Comparison of ENCODE assay signal across 20 cellular contexts in the genomic region with DNA sequence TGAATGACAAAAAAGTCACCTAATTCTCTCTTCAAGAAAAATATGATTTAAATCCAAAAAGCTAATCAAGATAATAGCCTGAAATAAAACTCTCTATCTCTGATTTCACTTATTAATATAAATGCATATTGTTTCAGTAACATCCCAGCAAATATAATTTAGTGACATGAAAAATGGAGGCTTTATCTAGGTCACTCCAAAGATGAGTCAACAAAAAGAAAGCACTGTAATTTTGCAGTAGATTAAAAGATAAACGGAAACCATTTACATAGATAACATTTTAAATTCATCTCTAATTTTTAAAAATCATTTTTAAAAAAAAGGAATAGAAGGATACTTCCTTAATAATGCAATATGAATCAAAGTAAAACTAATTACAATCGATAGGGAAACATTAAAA.
A peak's percentile ranks its signal among the peaks of the same experiment; 100 is the strongest.
DNase-seq lines count a peak whose midpoint lies in the region; ATAC-seq, FAIRE-seq and TF ChIP-seq lines count a peak whose summit lies in the region.
"Had no signal": no experiment of that assay in that cellular context is flagged by ENCODE, and none has a peak within 500 bp of the region (broad histone marks: within the 10 kb centered on the region; RNA-seq: fewer than 3 reads in every experiment).

No MANE protein-coding gene starts in this region.

- H3K27ac Mint-ChIP-seq in natural killer cell: peak overlapping the region; percentile 27 to 41
- no peak overlapping the region for H3K27ac Mint-ChIP-seq in H9
- no peak overlapping the region for H3K27ac Mint-ChIP-seq in activated CD4-positive, alpha-beta T cell treated with anti-CD3 and anti-CD28 coated beads, Interleukin-2, amount 10 ng/mL, durations not matched to agents 24 days and 14 days

- H3K9ac ChIP-seq in SK-N-SH (no peak overlapping the region), K562 (ENCODE audit: insufficient read depth in 1 of 2, low read depth in 2 of 2, low read length in 2 of 2) (no peak overlapping the region), H9 (ENCODE audit: extremely low read depth, insufficient read length, low read length) (no peak overlapping the region)
- H3K9ac ChIP-seq: BLaER1, GM23248 had no signal

- H3K9me3 Mint-ChIP-seq in natural killer cell: no peaks in the 10 kb centered on the region
- H3K9me3 Mint-ChIP-seq in H9: peaks cover 7 to 12% of the 10 kb centered on the region in 2 experiments
- peaks cover 12% of the 10 kb centered on the region for H3K9me3 Mint-ChIP-seq in activated CD4-positive, alpha-beta T cell treated with anti-CD3 and anti-CD28 coated beads, Interleukin-2, amount 10 ng/mL, durations not matched to agents 24 days and 14 days
- H3K9me3 Mint-ChIP-seq: IgD-negative memory B cell had no signal

- H3K79me2 ChIP-seq in SK-N-SH (ENCODE audit: insufficient read depth) (no peaks in the 10 kb centered on the region), K562 (ENCODE audit: control insufficient read depth, insufficient read depth, low read length) (no peaks in the 10 kb centered on the region), H9 (ENCODE audit: insufficient read depth, low read length) (no peaks in the 10 kb centered on the region)

- no peak overlapping the region for H4K91ac ChIP-seq in H9 (ENCODE audit: insufficient read length, low read depth, low read length)

- H3K27me3 ChIP-seq in SK-N-SH (ENCODE audit: insufficient read depth): no peaks in the 10 kb centered on the region
- H3K27me3 ChIP-seq in K562 (ENCODE audit: control insufficient read depth in 2 of 2, insufficient read depth in 2 of 2, low read length in 2 of 2): no peaks in the 10 kb centered on the region
- H3K27me3 ChIP-seq in H9 (ENCODE audit: insufficient read depth, low read length): no peaks in the 10 kb centered on the region
- H3K27me3 ChIP-seq: BLaER1 had no signal

- H3K23ac ChIP-seq in H9 (ENCODE audit: insufficient read length, low read depth, low read length): no peak overlapping the region

- TF ChIP-seq POLR2A in K562 (conservative IDR thresholded peaks at IDR 0.05): no peak

- DNase-seq in SK-N-SH: no peak
- no peak for DNase-seq in K562 (ENCODE audit: extremely low read depth in 1 of 4, low spot score in 3 of 4)
- DNase-seq in natural killer cell: no peak
- DNase-seq in H9: no peak
- no peak for DNase-seq in activated CD4-positive, alpha-beta T cell treated with anti-CD3 and anti-CD28 coated beads, Interleukin-2, amount 10 ng/mL, durations not matched to agents 24 days and 14 days
- DNase-seq: CD4-positive, alpha-beta memory T cell; DMS153; DMS79; GDM1; GM23248; HCEC 1CT; KG1 had no signal

- H3K56ac ChIP-seq in H9 (ENCODE audit: insufficient read length, low read depth, low read length): no peak overlapping the region

- in situ Hi-C loops in K562 (cut with MboI): no loop called here

- no peaks in the 10 kb centered on the region for H3K79me1 ChIP-seq in H9 (ENCODE audit: insufficient read depth, low read depth, low read length, poor library complexity, severe bottlenecking)

- H3K4me3 ChIP-seq in SK-N-SH (ENCODE audit: low read depth in 2 of 2, low read length in 1 of 2): no peak overlapping the region
- no peak overlapping the region for H3K4me3 ChIP-seq in K562
- H3K4me3 ChIP-seq: A549, BLaER1, GM23248 had no signal

- H3K9me3 ChIP-seq in SK-N-SH: no peaks in the 10 kb centered on the region
- no peaks in the 10 kb centered on the region for H3K9me3 ChIP-seq in K562 (replicated peaks; ENCODE audit: control insufficient read depth, insufficient read depth, low read depth, low read length)
- no peaks in the 10 kb centered on the region for H3K9me3 ChIP-seq in H9 (ENCODE audit: control insufficient read depth, low read depth, low read length)

- H3F3A ChIP-seq in SK-N-SH (replicated peaks; ENCODE audit: insufficient read depth): no peaks in the 10 kb centered on the region

- no peak overlapping the region for H3K4me3 Mint-ChIP-seq in natural killer cell
- H3K4me3 Mint-ChIP-seq in H9: no peak overlapping the region
- no peak overlapping the region for H3K4me3 Mint-ChIP-seq in activated CD4-positive, alpha-beta T cell treated with anti-CD3 and anti-CD28 coated beads, Interleukin-2, amount 10 ng/mL, durations not matched to agents 24 days and 14 days
- H3K4me3 Mint-ChIP-seq: CD14-positive monocyte; CD4-positive, alpha-beta memory T cell; IgD-negative memory B cell had no signal

- no peak overlapping the region for H3K14ac ChIP-seq in H9 (ENCODE audit: insufficient read depth, low read length)

- no peak overlapping the region for H4K8ac ChIP-seq in H9 (replicated peaks; ENCODE audit: insufficient read length, low read depth, low read length)

- H3K18ac ChIP-seq in H9 (ENCODE audit: insufficient read length, low read depth, low read length): no peak overlapping the region

- H3K27ac ChIP-seq in SK-N-SH (ENCODE audit: low read depth in 2 of 2, low read length in 1 of 2) (no peak overlapping the region), K562 (ENCODE audit: extremely low read depth, low read depth, low read length) (no peak overlapping the region), H9 (ENCODE audit: insufficient read length, low read depth, low read length) (no peak overlapping the region)
- H3K27ac ChIP-seq: 22Rv1, A549, BLaER1, GM23248 had no signal

- H3K4ac ChIP-seq in H9 (ENCODE audit: low read depth, low read length): no peak overlapping the region

- no TSS peak for BruUV-seq in K562 (replicated peaks; lab: Mats Ljungman, UMichigan)

- no peaks in the 10 kb centered on the region for H3K36me3 ChIP-seq in SK-N-SH (replicated peaks in 1 of 2; ENCODE audit: control insufficient read depth in 1 of 2, insufficient read depth in 2 of 2, low read length in 1 of 2)
- no peaks in the 10 kb centered on the region for H3K36me3 ChIP-seq in K562 (ENCODE audit: control insufficient read depth, insufficient read depth, low read length)

- peaks cover 32% of the 10 kb centered on the region for H3K36me3 Mint-ChIP-seq in natural killer cell
- H3K36me3 Mint-ChIP-seq in H9 (ENCODE audit: insufficient read depth in 1 of 3, low read depth in 3 of 3): peaks cover 6 to 13% (median 6%) of the 10 kb centered on the region in 3 experiments; a peak in 6 of 7 replicates
- peaks cover 74% of the 10 kb centered on the region for H3K36me3 Mint-ChIP-seq in activated CD4-positive, alpha-beta T cell treated with anti-CD3 and anti-CD28 coated beads, Interleukin-2, amount 10 ng/mL, durations not matched to agents 24 days and 14 days (ENCODE audit: low read depth)

- no peak overlapping the region for H4K5ac ChIP-seq in H9 (ENCODE audit: insufficient read length, low read depth, low read length)

- no peaks in the 10 kb centered on the region for H4K20me1 ChIP-seq in SK-N-SH (ENCODE audit: insufficient read depth)
- H4K20me1 ChIP-seq in K562 (replicated peaks; ENCODE audit: control insufficient read depth, insufficient read depth, low read length): no peaks in the 10 kb centered on the region
- H4K20me1 ChIP-seq in H9 (ENCODE audit: control insufficient read depth, insufficient read depth, insufficient read length): no peaks in the 10 kb centered on the region

- no peaks in the 10 kb centered on the region for H3K23me2 ChIP-seq in H9 (ENCODE audit: insufficient read length, low read depth, low read length, poor library complexity, severe bottlenecking)

- no peak overlapping the region for H3K4me2 ChIP-seq in SK-N-SH
- no peak overlapping the region for H3K4me2 ChIP-seq in K562 (ENCODE audit: insufficient read depth, low read length)
- H3K4me2 ChIP-seq in H9 (ENCODE audit: insufficient read depth, insufficient read length, low read length): no peak overlapping the region
- H3K4me2 ChIP-seq: A549, BLaER1 had no signal

- no peak for TF ChIP-seq RAD21 in SK-N-SH (IDR thresholded peaks at IDR 0.05; ENCODE audit: low read length)
- TF ChIP-seq RAD21 in K562 (CRISPR knock-in tag; conservative IDR thresholded peaks at IDR 0.05 in 1 of 2, IDR thresholded peaks at IDR 0.05 in 1 of 2): no peak

- intact Hi-C loops in K562 (cut with micrococcal nuclease): no loop called here
- intact Hi-C loops in natural killer cell (cut with micrococcal nuclease): no loop called here
- intact Hi-C loops in activated CD4-positive, alpha-beta T cell treated with anti-CD3 and anti-CD28 coated beads, Interleukin-2, amount 10 ng/mL, durations not matched to agents 24 days and 14 days (cut with micrococcal nuclease): no loop called here

- no peak overlapping the region for H2AFZ ChIP-seq in SK-N-SH (ENCODE audit: low read depth)
- no peak overlapping the region for H2AFZ ChIP-seq in K562 (ENCODE audit: low read depth, low read length)
- no peak overlapping the region for H2AFZ ChIP-seq in H9 (ENCODE audit: low read length)
- H2AFZ ChIP-seq: GM23248 had no signal

- no peak overlapping the region for H3T11ph ChIP-seq in H9 (ENCODE audit: low read length)

- POLR2A ChIA-PET in SK-N-SH (lab: Yijun Ruan, JAX): no interaction called here
- POLR2A ChIA-PET in K562 (lab: Yijun Ruan, JAX): no interaction called here

- WGBS in SK-N-SH (ENCODE audit: low lambda C conversion rate): 24% methylated on average over 2 of the region's 2 CpGs
- 25% methylated on average over 2 of the region's 2 CpGs for WGBS in K562 (ENCODE audit: insufficient coverage, low coverage, missing lambda C conversion rate)
- WGBS in H9 (ENCODE audit: extremely low coverage, insufficient read length, low lambda C conversion rate): no CpG with 5 or more reads among the region's 2 CpGs

- H3K9me1 ChIP-seq in K562 (ENCODE audit: control insufficient read depth, insufficient read depth, low read length): no peaks in the 10 kb centered on the region

- no peak overlapping the region for H2BK20ac ChIP-seq in H9 (ENCODE audit: low read depth, low read length, poor library complexity, severe bottlenecking)

- no peaks in the 10 kb centered on the region for H3K9me2 ChIP-seq in SK-N-SH

- H3K4me1 ChIP-seq in SK-N-SH (ENCODE audit: control insufficient read depth in 1 of 2, insufficient read depth in 2 of 2, low read depth in 1 of 2, low read length in 1 of 2) (no peaks in the 10 kb centered on the region), K562 (replicated peaks in 1 of 2; ENCODE audit: control insufficient read depth in 2 of 2, insufficient read depth in 2 of 2, low read length in 2 of 2) (peaks cover 0 to 3% of the 10 kb centered on the region in 2 experiments; a peak in 4 of 5 replicates), H9 (ENCODE audit: insufficient read depth, low read length) (no peaks in the 10 kb centered on the region; the same call in 1 of the 2 replicates)
- H3K4me1 ChIP-seq: BLaER1 had no signal

- no peak overlapping the region for H2BK120ac ChIP-seq in H9 (ENCODE audit: low read depth, low read length, poor library complexity, severe bottlenecking)

- no peak overlapping the region for H2BK15ac ChIP-seq in H9 (ENCODE audit: low read depth, low read length)

- H3K27me3 Mint-ChIP-seq in natural killer cell (ENCODE audit: low read depth in 2 of 2): no peaks in the 10 kb centered on the region
- no peaks in the 10 kb centered on the region; the same call in 1 of the 2 replicates for H3K27me3 Mint-ChIP-seq in H9 (ENCODE audit: low read depth)
- H3K27me3 Mint-ChIP-seq in activated CD4-positive, alpha-beta T cell treated with anti-CD3 and anti-CD28 coated beads, Interleukin-2, amount 10 ng/mL, durations not matched to agents 24 days and 14 days: no peaks in the 10 kb centered on the region
- H3K27me3 Mint-ChIP-seq: CD4-positive, alpha-beta memory T cell; IgD-negative memory B cell had no signal

- CTCF ChIA-PET in SK-N-SH (lab: Yijun Ruan, JAX) (no interaction called here), K562 (lab: Yijun Ruan, JAX; ENCODE audit: low intra/inter-chr PET ratio) (no interaction called here)

- H3K4me1 Mint-ChIP-seq in natural killer cell (peaks cover 45 to 50% of the 10 kb centered on the region in 2 donors), H9 (peaks cover 43% of the 10 kb centered on the region in 2 experiments)
- peaks cover 19% of the 10 kb centered on the region for H3K4me1 Mint-ChIP-seq in activated CD4-positive, alpha-beta T cell treated with anti-CD3 and anti-CD28 coated beads, Interleukin-2, amount 10 ng/mL, durations not matched to agents 24 days and 14 days
- H3K4me1 Mint-ChIP-seq: CD14-positive monocyte had no signal

- ATAC-seq in SK-N-SH treated with all-trans-retinoic acid at 6 μM for 48 hours (no peak; the same call in 2 of the 3 replicates), K562 (no peak), natural killer cell (no peak), HG02763 (IDR thresholded peaks at IDR 0.05; ENCODE audit: unreplicated experiment) (no peak)
- ATAC-seq: A549, HepG2 had no signal

- no peak overlapping the region for H2BK12ac ChIP-seq in H9 (ENCODE audit: insufficient read length, low read depth, low read length)

- no peak overlapping the region for H2BK5ac ChIP-seq in H9 (ENCODE audit: insufficient read length, low read length)

- TF ChIP-seq EP300 in SK-N-SH (IDR thresholded peaks at IDR 0.05; ENCODE audit: borderline replicate concordance in 1 of 2, low read depth in 1 of 2, low read length in 1 of 2): no peak
- no peak for TF ChIP-seq EP300 in K562 (IDR thresholded peaks at IDR 0.05; ENCODE audit: low read length)

- FAIRE-seq in K562 (lab: Jason Lieb, UNC): no peak
- FAIRE-seq: HepG2 had no signal

- H2AK5ac ChIP-seq in H9 (ENCODE audit: insufficient read length, low read length): no peak overlapping the region

- TF ChIP-seq CTCF in SK-N-SH (IDR thresholded peaks at IDR 0.05) (no peak), K562 (IDR thresholded peaks at IDR 0.05 in 2 of 3, conservative IDR thresholded peaks at IDR 0.05 in 1 of 3; ENCODE audit: insufficient read depth in 2 of 3, low read depth in 1 of 3, low read length in 3 of 3) (no peak), natural killer cell (IDR thresholded peaks at IDR 0.05) (no peak), H9 (conservative IDR thresholded peaks at IDR 0.05) (no peak)

Comparison
In these comparisons a context has a peak if more than half of its experiments do, and no peak if none do; other contexts are left out.
1. H3K27ac Mint-ChIP-seq: peak in natural killer cell (2 of 2); none in H9 (0 of 3) and activated CD4-positive, alpha-beta T cell treated with anti-CD3 and anti-CD28 coated beads, Interleukin-2, amount 10 ng/mL, durations not matched to agents 24 days and 14 days (single experiment).